Comparison of ENCODE assay signal across 20 cellular contexts in the genomic region with DNA sequence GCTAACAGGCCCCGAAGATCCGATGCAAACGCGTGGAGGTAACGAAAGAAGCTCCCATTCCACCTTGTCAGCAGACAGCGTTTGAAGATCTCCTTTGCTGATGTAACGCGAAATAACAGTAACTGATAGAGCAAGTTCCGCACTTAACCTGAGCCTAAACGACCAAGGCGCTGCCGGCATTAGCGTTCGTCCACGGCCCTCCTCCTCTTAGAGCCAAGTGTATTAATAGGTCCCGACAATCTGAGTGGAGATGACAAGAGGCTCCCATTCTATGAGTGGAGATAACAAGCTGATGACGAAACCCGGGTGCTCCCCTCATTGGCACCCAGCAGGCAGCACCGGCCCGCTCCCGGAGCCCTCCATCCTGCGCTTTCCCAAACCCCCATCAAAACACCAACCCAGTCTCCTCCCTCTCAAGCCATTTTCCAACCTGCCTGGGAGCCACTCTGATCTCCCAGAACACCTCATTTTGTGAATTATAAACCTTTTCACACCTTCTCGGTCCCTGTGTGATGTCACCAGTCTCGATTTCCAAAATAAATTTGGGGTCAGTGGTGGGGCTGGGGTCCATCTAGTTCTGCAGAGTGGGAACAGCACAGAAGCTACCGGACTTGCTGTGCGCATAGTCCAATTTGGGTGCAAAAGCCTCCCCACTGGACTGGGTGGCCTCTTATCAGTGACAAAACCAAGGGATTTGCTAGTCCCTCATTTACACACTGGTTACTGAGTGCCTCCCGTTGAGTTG. TPM values are rescaled to one million over a fixed set of nuclear protein-coding genes. Genes with fewer than 3 reads are reported as not detected.
DNase-seq lines count a peak whose midpoint lies in the region; ATAC-seq and TF ChIP-seq lines count a peak whose summit lies in the region.
"Had no signal": no experiment of that assay in that cellular context is flagged by ENCODE, and none has a peak within 500 bp of the region (broad histone marks: within the 10 kb centered on the region; RNA-seq: fewer than 3 reads in every experiment).

No MANE protein-coding gene starts in this region.

- no peak overlapping the region for H3K4me3 ChIP-seq in CD4-positive, alpha-beta memory T cell (ENCODE audit: low read length in 2 of 2)
- H3K4me3 ChIP-seq in neural progenitor cell = no peak overlapping the region
- H3K4me3 ChIP-seq: pancreas, thoracic aorta had no signal

- no peaks in the 10 kb centered on the region for H3K27me3 ChIP-seq in CD4-positive, alpha-beta memory T cell (ENCODE audit: insufficient read depth, low read length)
- no peaks in the 10 kb centered on the region for H3K27me3 ChIP-seq in neural progenitor cell
- H3K27me3 ChIP-seq: pancreas had no signal

- H3K4me2 ChIP-seq in neural progenitor cell = no peak overlapping the region

- no peaks in the 10 kb centered on the region for H3K9me3 ChIP-seq in CD4-positive, alpha-beta memory T cell (ENCODE audit: control insufficient read depth in 1 of 2, low read length in 2 of 2)
- no peaks in the 10 kb centered on the region for H3K9me3 ChIP-seq in neural progenitor cell (ENCODE audit: low read depth)
- H3K9me3 ChIP-seq: pancreas, thoracic aorta had no signal

- H3K9ac ChIP-seq in neural progenitor cell = no peak overlapping the region

- intact Hi-C loops in CD4-positive, alpha-beta memory T cell (cut with micrococcal nuclease) = loop anchor here (5.0 kb wide), 1 partner anchor 541 kb away; the partner anchor contains the start of gene BECN1
- intact Hi-C loops in activated T-helper 2 cell treated with anti-CD3 and anti-CD28 coated beads, Interferon-gamma antibody, Interleukin-2, Interleukin-4, amounts not matched to agents 10 μg/mL and 5 μg/mL and 100 μg/mL, durations not matched to agents 14 hours and 24 hours and 36 hours (cut with micrococcal nuclease) = no loop called here

- H3K79me2 ChIP-seq in neural progenitor cell (ENCODE audit: low read depth) = peaks cover 10% of the 10 kb centered on the region

- CTCF ChIA-PET in CD4-positive, alpha-beta memory T cell (lab: Charles Lee; ENCODE audit: partially characterized antibody) = interaction anchor here (4.1 kb wide), 1 partner anchor 29 kb away, joined by 23 read pairs; no protein-coding TSS in a partner anchor

- H3K27me3 Mint-ChIP-seq in CD4-positive, alpha-beta memory T cell = no peaks in the 10 kb centered on the region
- no peaks in the 10 kb centered on the region for H3K27me3 Mint-ChIP-seq in activated T-helper 2 cell treated with anti-CD3 and anti-CD28 coated beads, Interferon-gamma antibody, Interleukin-2, Interleukin-4, amounts not matched to agents 10 μg/mL and 5 μg/mL and 100 μg/mL, durations not matched to agents 14 hours and 24 hours and 36 hours (ENCODE audit: low read depth)
- peaks cover 13% of the 10 kb centered on the region for H3K27me3 Mint-ChIP-seq in neural progenitor cell (ENCODE audit: insufficient read depth, low read depth)

- H3K4me1 Mint-ChIP-seq in CD4-positive, alpha-beta memory T cell = peaks cover 16 to 58% (median 36%) of the 10 kb centered on the region in 4 donors
- H3K4me1 Mint-ChIP-seq in activated T-helper 2 cell treated with anti-CD3 and anti-CD28 coated beads, Interferon-gamma antibody, Interleukin-2, Interleukin-4, amounts not matched to agents 10 μg/mL and 5 μg/mL and 100 μg/mL, durations not matched to agents 14 hours and 24 hours and 36 hours (ENCODE audit: low read depth) = peaks cover 54% of the 10 kb centered on the region
- H3K4me1 Mint-ChIP-seq in neural progenitor cell = peaks cover 40% of the 10 kb centered on the region

- peak overlapping the region in 4 of 7 donors; percentile 8 to 65 (median 53) for H3K27ac Mint-ChIP-seq in CD4-positive, alpha-beta memory T cell
- peak overlapping the region; percentile 3 for H3K27ac Mint-ChIP-seq in activated T-helper 2 cell treated with anti-CD3 and anti-CD28 coated beads, Interferon-gamma antibody, Interleukin-2, Interleukin-4, amounts not matched to agents 10 μg/mL and 5 μg/mL and 100 μg/mL, durations not matched to agents 14 hours and 24 hours and 36 hours
- peak overlapping the region; percentile 23 for H3K27ac Mint-ChIP-seq in neural progenitor cell

- no peak for ATAC-seq in GM21737 (IDR thresholded peaks at IDR 0.05; ENCODE audit: unreplicated experiment)
- ATAC-seq: left colon, pancreas had no signal

- no peak overlapping the region for H2AFZ ChIP-seq in neural progenitor cell (replicated peaks)

- peak overlapping the region in 7 of 8 donors; percentile 9 to 53 (median 33) for H3K4me3 Mint-ChIP-seq in CD4-positive, alpha-beta memory T cell
- peak overlapping the region; percentile 1 for H3K4me3 Mint-ChIP-seq in activated T-helper 2 cell treated with anti-CD3 and anti-CD28 coated beads, Interferon-gamma antibody, Interleukin-2, Interleukin-4, amounts not matched to agents 10 μg/mL and 5 μg/mL and 100 μg/mL, durations not matched to agents 14 hours and 24 hours and 36 hours (ENCODE audit: low read depth)
- H3K4me3 Mint-ChIP-seq in neural progenitor cell = peak overlapping the region; percentile 63

- no peak for TF ChIP-seq CTCF in neural progenitor cell (IDR thresholded peaks at IDR 0.05)

- peaks cover 30% of the 10 kb centered on the region for H3K4me1 ChIP-seq in CD4-positive, alpha-beta memory T cell (ENCODE audit: insufficient read depth, low read length)
- H3K4me1 ChIP-seq in neural progenitor cell = no peaks in the 10 kb centered on the region

- H3F3A ChIP-seq in neural progenitor cell (ENCODE audit: low read depth) = peaks cover 62% of the 10 kb centered on the region

- peaks cover 0 to 18% of the 10 kb centered on the region in 2 donors for H3K36me3 Mint-ChIP-seq in CD4-positive, alpha-beta memory T cell
- peaks cover 12% of the 10 kb centered on the region for H3K36me3 Mint-ChIP-seq in activated T-helper 2 cell treated with anti-CD3 and anti-CD28 coated beads, Interferon-gamma antibody, Interleukin-2, Interleukin-4, amounts not matched to agents 10 μg/mL and 5 μg/mL and 100 μg/mL, durations not matched to agents 14 hours and 24 hours and 36 hours (ENCODE audit: low read depth)
- peaks cover 23% of the 10 kb centered on the region for H3K36me3 Mint-ChIP-seq in neural progenitor cell

- no peak overlapping the region for H3K27ac ChIP-seq in CD4-positive, alpha-beta memory T cell (ENCODE audit: low read depth, low read length)
- no peak overlapping the region for H3K27ac ChIP-seq in neural progenitor cell
- H3K27ac ChIP-seq: 22Rv1, pancreas, thoracic aorta had no signal

- no peaks in the 10 kb centered on the region for H3K36me3 ChIP-seq in CD4-positive, alpha-beta memory T cell (ENCODE audit: insufficient read depth, low read length)
- no peaks in the 10 kb centered on the region for H3K36me3 ChIP-seq in neural progenitor cell
- H3K36me3 ChIP-seq: pancreas, thoracic aorta had no signal

- DNase-seq in NCI-H2227 (lab: John Stamatoyannopoulos, UW; ENCODE audit: unreplicated experiment) (peak; percentile 42), NCI-H2227 treated with DMSO at 0.1 percent for 48 hours (lab: John Stamatoyannopoulos, UW) (no peak), neural progenitor cell (ENCODE audit: low spot score) (no peak), NOMO-1 (lab: John Stamatoyannopoulos, UW; ENCODE audit: unreplicated experiment in 2 of 2) (no peak)
- no peak for DNase-seq in CD4-positive, alpha-beta memory T cell
- no peak for DNase-seq in activated T-helper 2 cell treated with anti-CD3 and anti-CD28 coated beads, Interferon-gamma antibody, Interleukin-2, Interleukin-4, amounts not matched to agents 10 μg/mL and 5 μg/mL and 100 μg/mL, durations not matched to agents 14 hours and 24 hours and 36 hours (ENCODE audit: low spot score)
- no peak for DNase-seq in stimulated activated CD4-positive, alpha-beta T cell treated with anti-CD3 and anti-CD28 coated beads, Interleukin-4, amount 100 ng/mL, for 24 hours
- DNase-seq: activated naive CD4-positive, alpha-beta T cell treated with Interleukin-2 at 50 U/mL for 16 hours; cortex of kidney; DND-41; foreskin fibroblast; NCI-H146; NCI-H446; pancreas; SHP77; stimulated activated CD4-positive, alpha-beta T cell treated with anti-CD3 and anti-CD28 coated beads, Interleukin-2, amount 100 ng/mL, for 48 hours had no signal

- H4K20me1 ChIP-seq in neural progenitor cell (ENCODE audit: low read depth) = no peaks in the 10 kb centered on the region

- POLR2A ChIA-PET in CD4-positive, alpha-beta memory T cell (lab: Charles Lee; ENCODE audit: partially characterized antibody) = interaction anchor here (3.6 to 7.6 kb wide), 4 partner anchors 24 to 365 kb away, joined by 54 to 265 read pairs (median 83); partner anchors contain the start of genes DHX8, RPL27 and TMEM106A

- H3K9me3 Mint-ChIP-seq in CD4-positive, alpha-beta memory T cell = peaks cover 0 to 16% (median 0%) of the 10 kb centered on the region in 8 donors
- no peaks in the 10 kb centered on the region for H3K9me3 Mint-ChIP-seq in activated T-helper 2 cell treated with anti-CD3 and anti-CD28 coated beads, Interferon-gamma antibody, Interleukin-2, Interleukin-4, amounts not matched to agents 10 μg/mL and 5 μg/mL and 100 μg/mL, durations not matched to agents 14 hours and 24 hours and 36 hours
- H3K9me3 Mint-ChIP-seq in neural progenitor cell = peaks cover 36% of the 10 kb centered on the region

RNA-seq across cellular contexts. Expression of gene ARL4D, which starts 35.4 kb away (rescaled TPM):
- 1 to 10 TPM; 1.5 to 1.6 TPM for total RNA-seq in CD4-positive, alpha-beta memory T cell
- polyA plus RNA-seq in CD4-positive, alpha-beta memory T cell = 1 to 10 TPM; 2.3 to 6.8 TPM
- 4.0 and 4.9 TPM in 2 replicates for total RNA-seq in activated T-helper 2 cell treated with anti-CD3 and anti-CD28 coated beads, Interferon-gamma antibody, Interleukin-2, Interleukin-4, amounts not matched to agents 10 μg/mL and 5 μg/mL and 100 μg/mL, durations not matched to agents 14 hours and 24 hours and 36 hours
- 9.2 and 18.6 TPM in 2 replicates for total RNA-seq in neural progenitor cell (ENCODE audit: low replicate concordance)

Comparison
In these comparisons a context has a peak if more than half of its experiments do, and no peak if none do; other contexts are left out.
1. H3K27ac Mint-ChIP-seq: peak in every context shown above with its lines; median percentile 53 in CD4-positive, alpha-beta memory T cell; 23 in neural progenitor cell; 3 in activated T-helper 2 cell treated with anti-CD3 and anti-CD28 coated beads, Interferon-gamma antibody, Interleukin-2, Interleukin-4, amounts not matched to agents 10 μg/mL and 5 μg/mL and 100 μg/mL, durations not matched to agents 14 hours and 24 hours and 36 hours.
2. H3K4me3 Mint-ChIP-seq: peak in every context shown above with its lines; median percentile 63 in neural progenitor cell; 33 in CD4-positive, alpha-beta memory T cell; 1 in activated T-helper 2 cell treated with anti-CD3 and anti-CD28 coated beads, Interferon-gamma antibody, Interleukin-2, Interleukin-4, amounts not matched to agents 10 μg/mL and 5 μg/mL and 100 μg/mL, durations not matched to agents 14 hours and 24 hours and 36 hours.